8 cellular contexts compared by ENCODE assay signal in the genomic region with DNA sequence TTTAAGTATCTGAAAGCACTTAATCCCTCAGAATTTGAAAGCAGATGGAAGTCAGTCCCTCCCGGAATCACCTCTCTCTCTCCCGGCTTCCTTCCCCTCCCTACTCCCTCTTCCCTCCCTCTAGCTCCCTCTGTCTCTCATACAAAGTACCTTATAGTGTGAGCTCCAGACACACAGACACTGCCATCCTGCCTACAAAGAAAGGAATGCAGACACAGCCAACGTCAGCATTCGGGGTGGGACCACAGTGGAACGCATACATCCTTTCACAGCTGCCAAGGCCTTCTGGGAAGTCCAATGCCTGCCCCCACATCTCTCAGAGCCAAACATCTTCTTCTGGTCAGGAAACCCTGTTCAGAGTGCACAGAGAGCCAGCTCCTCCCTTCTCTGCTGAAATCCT. TPM values are rescaled to one million over a fixed set of nuclear protein-coding genes. Genes with fewer than 3 reads are reported as not detected.
DNase-seq lines count a peak whose midpoint lies in the region; ATAC-seq and TF ChIP-seq lines count a peak whose summit lies in the region.

No MANE protein-coding gene starts in this region.

- ATAC-seq in GM19397 (IDR thresholded peaks at IDR 0.05; ENCODE audit: unreplicated experiment) = no peak

- POLR2A ChIA-PET in HEK293T (lab: Yijun Ruan, JAX) = interaction anchor here (3.1 kb wide), 1 partner anchor 10 kb away, joined by 18 read pairs; a partner anchor contains a TSS

- H3K36me3 Mint-ChIP-seq in osteocyte (ENCODE audit: unreplicated experiment) = peaks cover 5% of the 10 kb centered on the region

- peak; percentile 20 for DNase-seq in HEK293T (ENCODE audit: extremely low spot score)
- peak; percentile 81 for DNase-seq in SW480 (ENCODE audit: low spot score)
- DNase-seq in glomerular endothelial cell (ENCODE audit: extremely low read depth, low read depth, low spot score) = peak; percentile 95
- DNase-seq in osteocyte (ENCODE audit: extremely low spot score, unreplicated experiment) = peak; percentile 88
- DNase-seq in activated T-cell treated with anti-CD3 and anti-CD28 coated beads for 4 hours = no peak
- no peak for DNase-seq in stimulated activated CD4-positive, alpha-beta T cell treated with anti-CD3 and anti-CD28 coated beads, Interleukin-15, amount 100 ng/mL, for 24 hours
- no peak for DNase-seq in NCI-H2107 (lab: John Stamatoyannopoulos, UW)

- peak overlapping the region; percentile 91 for H3K27ac Mint-ChIP-seq in osteocyte (ENCODE audit: unreplicated experiment)

- no peaks in the 10 kb centered on the region for H3K27me3 Mint-ChIP-seq in osteocyte (ENCODE audit: unreplicated experiment)

- H3K4me1 Mint-ChIP-seq in osteocyte (ENCODE audit: unreplicated experiment) = peaks cover 72% of the 10 kb centered on the region

- CTCF ChIA-PET in HEK293T (lab: Yijun Ruan, JAX) = interaction anchor here (0.9 to 1.6 kb wide), 2 partner anchors 9 to 10 kb away, joined by 3 to 5 read pairs; a partner anchor contains a TSS

- peak overlapping the region; percentile 54 for H3K4me3 Mint-ChIP-seq in osteocyte (ENCODE audit: unreplicated experiment)

- TF ChIP-seq CTCF in osteocyte (IDR thresholded peaks at IDR 0.05) = peak; percentile 61

- no peaks in the 10 kb centered on the region for H3K9me3 Mint-ChIP-seq in osteocyte (ENCODE audit: unreplicated experiment)

TF ChIP-seq in HEK293T, 16 proteins besides CTCF, POLR2A, EP300 and RAD21:
- no peak for TF ChIP-seq L3MBTL2 (conservative IDR thresholded peaks at IDR 0.05)
- TF ChIP-seq CTBP1 (IDR thresholded peaks at IDR 0.05; ENCODE audit: borderline replicate concordance) = no peak
- TF ChIP-seq, protein P1, sequence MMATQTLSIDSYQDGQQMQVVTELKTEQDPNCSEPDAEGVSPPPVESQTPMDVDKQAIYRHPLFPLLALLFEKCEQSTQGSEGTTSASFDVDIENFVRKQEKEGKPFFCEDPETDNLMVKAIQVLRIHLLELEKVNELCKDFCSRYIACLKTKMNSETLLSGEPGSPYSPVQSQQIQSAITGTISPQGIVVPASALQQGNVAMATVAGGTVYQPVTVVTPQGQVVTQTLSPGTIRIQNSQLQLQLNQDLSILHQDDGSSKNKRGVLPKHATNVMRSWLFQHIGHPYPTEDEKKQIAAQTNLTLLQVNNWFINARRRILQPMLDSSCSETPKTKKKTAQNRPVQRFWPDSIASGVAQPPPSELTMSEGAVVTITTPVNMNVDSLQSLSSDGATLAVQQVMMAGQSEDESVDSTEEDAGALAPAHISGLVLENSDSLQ (IDR thresholded peaks at IDR 0.05) = no peak
- TF ChIP-seq FOXA1 (IDR thresholded peaks at IDR 0.05) = no peak
- no peak for TF ChIP-seq NFRKB (IDR thresholded peaks at IDR 0.05)
- no peak for TF ChIP-seq FOXM1 (IDR thresholded peaks at IDR 0.05; ENCODE audit: borderline replicate concordance)
TF ChIP-seq in HEK293T: peak in this region for 0.

RNA-seq across cellular contexts. Expression of a gene that starts 9.3 kb away (rescaled TPM):
- total RNA-seq in glomerular endothelial cell = 24.6 and 41.0 TPM in 2 replicates
- 7.2 and 8.9 TPM in 2 replicates for total RNA-seq in osteocyte

RNA-seq across cellular contexts. Expression of a gene that starts 35.3 kb away (rescaled TPM):
- total RNA-seq in glomerular endothelial cell (32.0 and 33.8 TPM in 2 replicates), osteocyte (24.2 and 26.7 TPM in 2 replicates)

Comparison
In these comparisons a context has a peak if more than half of its experiments do, and no peak if none do; other contexts are left out.
1. DNase-seq: peak in HEK293T (single experiment), SW480 (single experiment), glomerular endothelial cell (single experiment) and osteocyte (single experiment); none in activated T-cell treated with anti-CD3 and anti-CD28 coated beads for 4 hours (single experiment), stimulated activated CD4-positive, alpha-beta T cell treated with anti-CD3 and anti-CD28 coated beads, Interleukin-15, amount 100 ng/mL, for 24 hours (single experiment) and NCI-H2107 (single experiment).